2 cellular contexts compared by ENCODE assay signal in the genomic region with DNA sequence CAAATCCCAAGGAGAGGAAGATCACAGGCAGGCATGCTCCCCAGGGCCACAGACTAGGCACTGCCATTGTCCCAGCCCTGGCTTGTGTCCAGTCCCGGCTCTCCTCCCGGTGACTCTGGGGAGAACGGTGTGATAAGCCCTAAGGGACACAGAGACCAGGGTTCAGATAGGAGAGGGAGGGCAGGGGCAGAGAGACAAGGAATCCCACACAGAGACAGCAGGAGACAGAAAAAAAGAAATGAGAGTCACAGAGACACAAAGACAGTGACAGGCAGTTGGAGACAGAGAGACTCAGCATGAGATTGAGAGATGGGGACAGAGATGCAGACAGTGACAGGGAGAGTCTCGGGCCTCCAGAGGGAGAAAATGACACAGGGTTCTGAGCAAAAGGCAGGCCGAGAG.
TF ChIP-seq lines count a peak whose summit lies in the region.

No MANE protein-coding gene starts in this region.

TF ChIP-seq in SK-N-SH, 30 proteins besides CTCF, POLR2A, EP300 and RAD21:
- TF ChIP-seq MXI1 (IDR thresholded peaks at IDR 0.05; ENCODE audit: low read depth, low read length) (peak; percentile 67; the same call in 1 of the 2 replicates), GATA2 (CRISPR knock-in tag; IDR thresholded peaks at IDR 0.05) (peak; percentile 49), SMC3 (IDR thresholded peaks at IDR 0.05; ENCODE audit: low read depth, low read length) (no peak; the same call in 1 of the 2 replicates), CHD2 (IDR thresholded peaks at IDR 0.05; ENCODE audit: low read length, partially characterized antibody) (peak; percentile 47)

TF ChIP-seq in SK-N-SH treated with all-trans-retinoic acid at 6 μM for 48 hours, 23 proteins besides CTCF, POLR2A, EP300 and RAD21:
- TF ChIP-seq ESRRG (CRISPR knock-in tag; IDR thresholded peaks at IDR 0.05) = no peak
- no peak for TF ChIP-seq ZFP30 (CRISPR knock-in tag; IDR thresholded peaks at IDR 0.05)
- no peak for TF ChIP-seq RARB (CRISPR knock-in tag; IDR thresholded peaks at IDR 0.05)
- TF ChIP-seq, protein P1, sequence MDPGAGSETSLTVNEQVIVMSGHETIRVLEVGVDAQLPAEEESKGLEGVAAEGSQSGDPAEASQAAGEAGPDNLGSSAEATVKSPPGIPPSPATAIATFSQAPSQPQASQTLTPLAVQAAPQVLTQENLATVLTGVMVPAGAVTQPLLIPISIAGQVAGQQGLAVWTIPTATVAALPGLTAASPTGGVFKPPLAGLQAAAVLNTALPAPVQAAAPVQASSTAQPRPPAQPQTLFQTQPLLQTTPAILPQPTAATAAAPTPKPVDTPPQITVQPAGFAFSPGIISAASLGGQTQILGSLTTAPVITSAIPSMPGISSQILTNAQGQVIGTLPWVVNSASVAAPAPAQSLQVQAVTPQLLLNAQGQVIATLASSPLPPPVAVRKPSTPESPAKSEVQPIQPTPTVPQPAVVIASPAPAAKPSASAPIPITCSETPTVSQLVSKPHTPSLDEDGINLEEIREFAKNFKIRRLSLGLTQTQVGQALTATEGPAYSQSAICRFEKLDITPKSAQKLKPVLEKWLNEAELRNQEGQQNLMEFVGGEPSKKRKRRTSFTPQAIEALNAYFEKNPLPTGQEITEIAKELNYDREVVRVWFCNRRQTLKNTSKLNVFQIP (CRISPR knock-in tag; IDR thresholded peaks at IDR 0.05; ENCODE audit: borderline replicate concordance, low read depth) = no peak
- TF ChIP-seq TCF4 (CRISPR knock-in tag; IDR thresholded peaks at IDR 0.05; ENCODE audit: borderline replicate concordance) = no peak
- no peak for TF ChIP-seq GLIS3 (CRISPR knock-in tag; IDR thresholded peaks at IDR 0.05)
- no peak for TF ChIP-seq ZNF565 (CRISPR knock-in tag; conservative IDR thresholded peaks at IDR 0.05; ENCODE audit: low read depth)
- no peak for TF ChIP-seq BACH2 (CRISPR knock-in tag; IDR thresholded peaks at IDR 0.05; ENCODE audit: borderline replicate concordance)
- no peak for TF ChIP-seq ZNF70 (CRISPR knock-in tag; IDR thresholded peaks at IDR 0.05)
- no peak for TF ChIP-seq ARNTL (CRISPR knock-in tag; IDR thresholded peaks at IDR 0.05; ENCODE audit: borderline replicate concordance, low read depth)
- no peak for TF ChIP-seq ZFP3 (CRISPR knock-in tag; IDR thresholded peaks at IDR 0.05)
- no peak for TF ChIP-seq SNAI2 (CRISPR knock-in tag; IDR thresholded peaks at IDR 0.05)
- no peak for TF ChIP-seq ZNF8 (CRISPR knock-in tag; IDR thresholded peaks at IDR 0.05)
- TF ChIP-seq, protein P2, sequence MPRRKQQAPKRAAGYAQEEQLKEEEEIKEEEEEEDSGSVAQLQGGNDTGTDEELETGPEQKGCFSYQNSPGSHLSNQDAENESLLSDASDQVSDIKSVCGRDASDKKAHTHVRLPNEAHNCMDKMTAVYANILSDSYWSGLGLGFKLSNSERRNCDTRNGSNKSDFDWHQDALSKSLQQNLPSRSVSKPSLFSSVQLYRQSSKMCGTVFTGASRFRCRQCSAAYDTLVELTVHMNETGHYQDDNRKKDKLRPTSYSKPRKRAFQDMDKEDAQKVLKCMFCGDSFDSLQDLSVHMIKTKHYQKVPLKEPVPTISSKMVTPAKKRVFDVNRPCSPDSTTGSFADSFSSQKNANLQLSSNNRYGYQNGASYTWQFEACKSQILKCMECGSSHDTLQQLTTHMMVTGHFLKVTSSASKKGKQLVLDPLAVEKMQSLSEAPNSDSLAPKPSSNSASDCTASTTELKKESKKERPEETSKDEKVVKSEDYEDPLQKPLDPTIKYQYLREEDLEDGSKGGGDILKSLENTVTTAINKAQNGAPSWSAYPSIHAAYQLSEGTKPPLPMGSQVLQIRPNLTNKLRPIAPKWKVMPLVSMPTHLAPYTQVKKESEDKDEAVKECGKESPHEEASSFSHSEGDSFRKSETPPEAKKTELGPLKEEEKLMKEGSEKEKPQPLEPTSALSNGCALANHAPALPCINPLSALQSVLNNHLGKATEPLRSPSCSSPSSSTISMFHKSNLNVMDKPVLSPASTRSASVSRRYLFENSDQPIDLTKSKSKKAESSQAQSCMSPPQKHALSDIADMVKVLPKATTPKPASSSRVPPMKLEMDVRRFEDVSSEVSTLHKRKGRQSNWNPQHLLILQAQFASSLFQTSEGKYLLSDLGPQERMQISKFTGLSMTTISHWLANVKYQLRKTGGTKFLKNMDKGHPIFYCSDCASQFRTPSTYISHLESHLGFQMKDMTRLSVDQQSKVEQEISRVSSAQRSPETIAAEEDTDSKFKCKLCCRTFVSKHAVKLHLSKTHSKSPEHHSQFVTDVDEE (CRISPR knock-in tag; IDR thresholded peaks at IDR 0.05) = no peak
- TF ChIP-seq, protein P3, sequence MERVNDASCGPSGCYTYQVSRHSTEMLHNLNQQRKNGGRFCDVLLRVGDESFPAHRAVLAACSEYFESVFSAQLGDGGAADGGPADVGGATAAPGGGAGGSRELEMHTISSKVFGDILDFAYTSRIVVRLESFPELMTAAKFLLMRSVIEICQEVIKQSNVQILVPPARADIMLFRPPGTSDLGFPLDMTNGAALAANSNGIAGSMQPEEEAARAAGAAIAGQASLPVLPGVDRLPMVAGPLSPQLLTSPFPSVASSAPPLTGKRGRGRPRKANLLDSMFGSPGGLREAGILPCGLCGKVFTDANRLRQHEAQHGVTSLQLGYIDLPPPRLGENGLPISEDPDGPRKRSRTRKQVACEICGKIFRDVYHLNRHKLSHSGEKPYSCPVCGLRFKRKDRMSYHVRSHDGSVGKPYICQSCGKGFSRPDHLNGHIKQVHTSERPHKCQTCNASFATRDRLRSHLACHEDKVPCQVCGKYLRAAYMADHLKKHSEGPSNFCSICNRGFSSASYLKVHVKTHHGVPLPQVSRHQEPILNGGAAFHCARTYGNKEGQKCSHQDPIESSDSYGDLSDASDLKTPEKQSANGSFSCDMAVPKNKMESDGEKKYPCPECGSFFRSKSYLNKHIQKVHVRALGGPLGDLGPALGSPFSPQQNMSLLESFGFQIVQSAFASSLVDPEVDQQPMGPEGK (CRISPR knock-in tag; IDR thresholded peaks at IDR 0.05; ENCODE audit: borderline replicate concordance) = no peak
- TF ChIP-seq OSR1 (CRISPR knock-in tag; IDR thresholded peaks at IDR 0.05) = no peak
